33 cellular contexts compared by ENCODE assay signal in the genomic region with DNA sequence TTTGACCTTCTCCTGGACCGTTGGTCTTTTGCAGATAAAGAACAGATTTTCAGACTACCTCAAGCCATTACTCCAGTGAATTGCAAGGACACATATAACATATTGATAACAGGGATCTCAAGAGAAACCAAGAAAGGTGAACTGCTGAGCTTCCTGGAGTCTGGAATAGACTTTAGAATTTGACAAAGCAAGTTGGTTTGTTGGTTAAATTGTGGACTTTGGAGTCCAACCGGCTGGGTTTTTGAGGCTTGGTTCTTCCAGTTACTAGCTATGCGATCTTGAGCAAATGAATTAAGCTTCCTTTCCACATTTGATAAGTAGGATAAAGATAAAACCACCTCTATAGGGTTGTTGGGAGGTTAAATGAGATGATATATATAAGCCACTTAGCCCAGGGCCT.
"Had no signal": no experiment of that assay in that cellular context is flagged by ENCODE, and none has a peak within 500 bp of the region (broad histone marks: within the 10 kb centered on the region; RNA-seq: fewer than 3 reads in every experiment).

No MANE protein-coding gene starts in this region.

- H3K27ac ChIP-seq: brain microvascular endothelial cell, KMS-11, Peyer's patch, VCaP had no signal

- H3K27me3 Mint-ChIP-seq: activated CD4-positive, alpha-beta T cell treated with anti-CD3 and anti-CD28 coated beads, Interleukin-2, amount 10 ng/mL, durations not matched to agents 7 days and 5 days; activated T-cell treated with anti-CD3 and anti-CD28 coated beads, Interleukin-2, amount 50 U/mL, for 24 hours had no signal

- DNase-seq: activated B cell treated with CpG ODN at 0.5 μM for 24 hours; activated CD4-positive, alpha-beta T cell treated with anti-CD3 and anti-CD28 coated beads for 1 hour; activated CD4-positive, alpha-beta T cell treated with anti-CD3 and anti-CD28 coated beads, Interleukin-2, amount 10 ng/mL, durations not matched to agents 7 days and 5 days; activated CD4-positive, alpha-beta T cell treated with anti-CD3 and anti-CD28 coated beads, Interleukin-2, amount 50 U/mL, for 48 hours; activated CD8-positive, alpha-beta T cell treated with anti-CD3 and anti-CD28 coated beads, Interleukin-2, amount 10 ng/mL, durations not matched to agents 7 days and 5 days; activated gamma-delta T cell treated with Interleukin-2 at 50 U/mL for 16 hours; activated naive CD4-positive, alpha-beta T cell treated with anti-CD3 and anti-CD28 coated beads for 36 hours; activated T-cell treated with anti-CD3 and anti-CD28 coated beads, Interleukin-2, amount 50 U/mL, for 24 hours; amniotic stem cell; aorta; brain microvascular endothelial cell; central memory CD4-positive, alpha-beta T cell; NCI-H1092 treated with DMSO at 0.1 percent for 48 hours; NCI-H1417; NCI-H146; NCI-H187; NCI-H2029 treated with DMSO at 0.1 percent for 48 hours; NCI-H2107; NCI-H2171; NCI-H2227 treated with DMSO at 0.1 percent for 48 hours; NCI-H446; NCI-H510A treated with DMSO at 0.1 percent for 48 hours; NCI-H69; Peyer's patch; Right ventricle myocardium superior; SW 1271; T-helper 1 cell; T-helper 2 cell; T-helper 9 cell had no signal

- H3K27me3 ChIP-seq: brain microvascular endothelial cell, Peyer's patch had no signal

- ATAC-seq: activated CD8-positive, alpha-beta T cell treated with anti-CD3 and anti-CD28 coated beads, Interleukin-2, amount 10 ng/mL, durations not matched to agents 7 days and 5 days; activated naive CD4-positive, alpha-beta T cell treated with anti-CD3 and anti-CD28 coated beads, Interleukin-2, amount 50 U/mL, for 72 hours had no signal

- H3K4me3 ChIP-seq: Peyer's patch had no signal

- H3K36me3 Mint-ChIP-seq: IgD-negative memory B cell had no signal

- H3K36me3 ChIP-seq: brain microvascular endothelial cell, Peyer's patch had no signal

- H3K4me3 Mint-ChIP-seq: activated B cell treated with CpG ODN at 0.5 μM for 24 hours; activated CD4-positive, alpha-beta T cell treated with anti-CD3 and anti-CD28 coated beads, Interleukin-2, amount 10 ng/mL, durations not matched to agents 7 days and 5 days; activated CD8-positive, alpha-beta T cell treated with anti-CD3 and anti-CD28 coated beads, Interleukin-2, amount 10 ng/mL, durations not matched to agents 7 days and 5 days; activated naive CD4-positive, alpha-beta T cell treated with anti-CD3 and anti-CD28 coated beads for 36 hours; activated T-cell treated with anti-CD3 and anti-CD28 coated beads, Interleukin-2, amount 50 U/mL, for 24 hours had no signal

- H3K27ac Mint-ChIP-seq: activated B cell treated with CpG ODN at 0.5 μM for 24 hours; activated CD4-positive, alpha-beta T cell treated with anti-CD3 and anti-CD28 coated beads, Interleukin-2, amount 10 ng/mL, durations not matched to agents 7 days and 5 days; activated CD8-positive, alpha-beta T cell treated with anti-CD3 and anti-CD28 coated beads, Interleukin-2, amount 10 ng/mL, durations not matched to agents 7 days and 5 days; activated naive CD4-positive, alpha-beta T cell treated with anti-CD3 and anti-CD28 coated beads for 36 hours; activated T-cell treated with anti-CD3 and anti-CD28 coated beads, Interleukin-2, amount 50 U/mL, for 24 hours; IgD-negative memory B cell had no signal

- H3K4me2 ChIP-seq: KMS-11 had no signal

- H3K9me3 ChIP-seq: Peyer's patch had no signal

- H3K9ac ChIP-seq: KMS-11 had no signal

- H3K4me1 ChIP-seq: Peyer's patch had no signal
